8 cellular contexts compared by ENCODE assay signal in the genomic region with DNA sequence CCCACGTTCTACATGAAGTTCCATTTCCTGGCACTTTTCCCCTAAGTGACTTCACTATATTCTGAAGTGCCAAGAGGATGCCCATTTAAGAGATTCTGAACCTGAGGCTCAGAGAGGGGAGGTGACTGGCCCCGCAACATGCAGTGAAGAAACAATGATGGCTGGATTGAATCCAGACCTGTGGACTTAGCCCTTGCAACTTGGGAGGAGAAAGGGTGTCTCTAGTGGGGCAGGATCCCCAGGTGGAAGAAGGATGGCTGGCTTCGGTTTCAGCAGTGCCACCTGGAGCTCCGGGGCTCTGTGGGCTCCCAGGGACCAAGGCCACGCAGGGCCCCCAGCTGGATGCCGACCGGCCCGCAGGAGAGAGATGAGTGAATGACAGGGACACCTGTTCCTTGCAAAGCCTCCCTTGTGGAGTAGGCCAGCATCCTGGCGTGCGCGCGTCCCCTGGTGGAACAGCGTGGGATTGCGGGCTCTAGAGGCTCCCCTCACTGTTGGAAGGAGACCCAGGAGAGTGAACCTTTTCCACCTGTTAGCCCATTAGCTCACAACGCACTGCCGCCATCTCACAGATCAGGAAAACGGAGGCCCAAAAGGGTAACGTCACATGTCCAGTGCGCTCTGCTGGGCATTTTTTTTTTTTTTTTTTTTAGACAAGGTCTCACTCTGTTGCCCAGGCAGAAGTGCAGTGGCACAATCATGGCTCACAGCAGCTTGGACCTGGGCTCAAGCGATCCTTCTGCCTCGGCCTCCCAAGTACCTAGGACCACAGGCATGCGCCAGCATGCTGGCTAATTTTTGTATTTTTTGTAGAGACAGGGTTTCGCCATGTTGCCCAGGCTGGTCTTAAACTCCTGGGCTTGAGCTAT.
DNase-seq lines count a peak whose midpoint lies in the region; ATAC-seq and TF ChIP-seq lines count a peak whose summit lies in the region.

No MANE protein-coding gene starts in this region.

- H3K36me3 Mint-ChIP-seq in glutamatergic neuron (ENCODE audit: unreplicated experiment): no peaks in the 10 kb centered on the region

- ATAC-seq in RWPE2 (ENCODE audit: low read depth) (peak; percentile 80), HG03571 (IDR thresholded peaks at IDR 0.05; ENCODE audit: unreplicated experiment) (no peak)

- H3K27me3 ChIP-seq in RWPE2 (ENCODE audit: insufficient read depth, poor library complexity, severe bottlenecking): no peaks in the 10 kb centered on the region

- no peaks in the 10 kb centered on the region for H3K9me3 ChIP-seq in RWPE2 (ENCODE audit: severe bottlenecking)

- H3K4me1 Mint-ChIP-seq in glutamatergic neuron (ENCODE audit: low read depth, unreplicated experiment): peaks cover 5% of the 10 kb centered on the region

- H3K27ac ChIP-seq in RWPE2 (ENCODE audit: poor library complexity, severe bottlenecking): no peak overlapping the region

- peak; percentile 83 for TF ChIP-seq CTCF in RWPE2 (IDR thresholded peaks at IDR 0.05; ENCODE audit: poor library complexity, severe bottlenecking)
- peak; percentile 91 for TF ChIP-seq CTCF in glutamatergic neuron (IDR thresholded peaks at IDR 0.05; ENCODE audit: partially characterized antibody, unreplicated experiment)

- peaks cover 11% of the 10 kb centered on the region for H3K4me1 ChIP-seq in RWPE2 (ENCODE audit: insufficient read depth, poor library complexity, severe bottlenecking)

- peaks cover 27% of the 10 kb centered on the region for H3K36me3 ChIP-seq in RWPE2 (ENCODE audit: low read depth)

- H3K4me3 Mint-ChIP-seq in glutamatergic neuron (ENCODE audit: unreplicated experiment): no peak overlapping the region

- no peaks in the 10 kb centered on the region for H3K9me3 Mint-ChIP-seq in glutamatergic neuron (ENCODE audit: unreplicated experiment)

- H3K27ac Mint-ChIP-seq in glutamatergic neuron (ENCODE audit: unreplicated experiment): no peak overlapping the region

- DNase-seq in DMS153 treated with DMSO at 0.1 percent for 48 hours (lab: John Stamatoyannopoulos, UW; ENCODE audit: unreplicated experiment) (peak; percentile 60), HuH-7 (ENCODE audit: low spot score) (peak; percentile 87), RWPE2 (ENCODE audit: low spot score) (no peak), activated gamma-delta T cell (lab: John Stamatoyannopoulos, UW) (peak; percentile 53), glutamatergic neuron (peak; percentile 93), renal cortical epithelial cell (ENCODE audit: low read depth) (peak; percentile 18), globus pallidus (ENCODE audit: low spot score) (no peak)

- no peak overlapping the region for H3K4me3 ChIP-seq in RWPE2 (ENCODE audit: severe bottlenecking)

- peaks cover 2% of the 10 kb centered on the region for H3K27me3 Mint-ChIP-seq in glutamatergic neuron (ENCODE audit: unreplicated experiment)

Comparison
In these comparisons a context has a peak if more than half of its experiments do, and no peak if none do; other contexts are left out.
1. DNase-seq: peak in DMS153 treated with DMSO at 0.1 percent for 48 hours (single experiment), HuH-7 (single experiment), activated gamma-delta T cell (single experiment), glutamatergic neuron (single experiment) and renal cortical epithelial cell (single experiment); none in RWPE2 (single experiment) and globus pallidus (single experiment).